In genomic region chr4:182063651-182064050, GRCh38 we compare ENCODE assay signal across 25 cellular contexts.
"Had no signal": no experiment of that assay in that cellular context is flagged by ENCODE, and none has a peak within 500 bp of the region (broad histone marks: within the 10 kb centered on the region; RNA-seq: fewer than 3 reads in every experiment).

No MANE protein-coding gene starts in this region.

- H3K36me3 Mint-ChIP-seq: activated naive CD8-positive, alpha-beta T cell had no signal

- H3K9me3 ChIP-seq: adrenal gland, ascending aorta, thyroid gland, upper lobe of right lung had no signal

- FAIRE-seq: colon had no signal

- H3K4me1 ChIP-seq: ascending aorta, thyroid gland, upper lobe of right lung had no signal

- H3K27me3 Mint-ChIP-seq: activated B cell treated with CpG ODN at 0.5 μM for 24 hours; activated CD4-positive, alpha-beta T cell treated with anti-CD3 and anti-CD28 coated beads for 36 hours; activated naive CD8-positive, alpha-beta T cell; activated T-cell treated with anti-CD3 and anti-CD28 coated beads, Interleukin-2, amount 50 U/mL, for 24 hours; activated T-helper 17 cell treated with anti-CD3 and anti-CD28 coated beads, Interleukin-2, amount 50 U/mL, for 72 hours; progenitor cell of endocrine pancreas had no signal

- H3K27me3 ChIP-seq: adrenal gland, ascending aorta, thyroid gland, upper lobe of right lung had no signal

- H3K4me1 Mint-ChIP-seq: activated B cell treated with CpG ODN at 0.5 μM for 24 hours; activated CD4-positive, alpha-beta T cell treated with anti-CD3 and anti-CD28 coated beads for 36 hours; activated T-helper 17 cell treated with anti-CD3 and anti-CD28 coated beads, Interleukin-2, amount 50 U/mL, for 72 hours had no signal

- H3K27ac ChIP-seq: adrenal gland, ascending aorta, thyroid gland, upper lobe of right lung had no signal

- H3K4me3 Mint-ChIP-seq: activated B cell treated with CpG ODN at 0.5 μM for 24 hours; activated CD4-positive, alpha-beta T cell treated with anti-CD3 and anti-CD28 coated beads for 36 hours; activated naive CD8-positive, alpha-beta T cell; activated T-cell treated with anti-CD3 and anti-CD28 coated beads, Interleukin-2, amount 50 U/mL, for 24 hours; activated T-helper 17 cell treated with anti-CD3 and anti-CD28 coated beads, Interleukin-2, amount 50 U/mL, for 72 hours; neural crest cell had no signal

- H3K4me3 ChIP-seq: adrenal gland, ascending aorta, thyroid gland, upper lobe of right lung had no signal

- H3K27ac Mint-ChIP-seq: activated B cell treated with CpG ODN at 0.5 μM for 24 hours; activated CD4-positive, alpha-beta T cell treated with anti-CD3 and anti-CD28 coated beads for 36 hours; activated naive CD8-positive, alpha-beta T cell; activated T-cell treated with anti-CD3 and anti-CD28 coated beads, Interleukin-2, amount 50 U/mL, for 24 hours; activated T-helper 17 cell treated with anti-CD3 and anti-CD28 coated beads, Interleukin-2, amount 50 U/mL, for 72 hours; progenitor cell of endocrine pancreas had no signal

- H3K36me3 ChIP-seq: adrenal gland, ascending aorta, thyroid gland, upper lobe of right lung had no signal

- DNase-seq: activated B cell treated with CpG ODN at 0.5 μM for 24 hours; activated CD4-positive, alpha-beta T cell treated with anti-CD3 and anti-CD28 coated beads for 36 hours; activated CD4-positive, alpha-beta T cell treated with anti-CD3 and anti-CD28 coated beads, Interleukin-2, amount 50 U/mL, for 4 hours; activated CD8-positive, alpha-beta memory T cell treated with anti-CD3 and anti-CD28 coated beads for 24 hours; activated CD8-positive, alpha-beta memory T cell treated with anti-CD3 and anti-CD28 coated beads, Interleukin-2, amount 50 U/mL, for 4 hours; activated T-cell treated with anti-CD3 and anti-CD28 coated beads, Interleukin-2, amount 50 U/mL, for 24 hours; adrenal gland; central memory CD4-positive, alpha-beta T cell; effector memory CD4-positive, alpha-beta T cell; left ventricle myocardium superior; occipital lobe; retina; stimulated activated CD4-positive, alpha-beta T cell treated with anti-CD3 and anti-CD28 coated beads, Interleukin-12 subunit alpha, Interleukin-12 subunit beta, amount 100 ng/mL, for 4 hours; stimulated activated CD4-positive, alpha-beta T cell treated with anti-CD3 and anti-CD28 coated beads, Interleukin-4, amount 100 ng/mL, for 4 hours; stimulated activated naive CD8-positive, alpha-beta T cell treated with anti-CD3 and anti-CD28 coated beads, Interleukin-15, Interleukin-2, amounts not matched to agents 100 U/mL and 50 U/mL, for 24 hours; substantia nigra; T1000; thyroid gland; upper lobe of right lung had no signal

- H3K9me3 Mint-ChIP-seq: activated T-helper 17 cell treated with anti-CD3 and anti-CD28 coated beads, Interleukin-2, amount 50 U/mL, for 72 hours had no signal

- ATAC-seq: activated CD4-positive, alpha-beta T cell treated with anti-CD3 and anti-CD28 coated beads for 36 hours; activated T-helper 17 cell treated with anti-CD3 and anti-CD28 coated beads, Interleukin-2, amount 50 U/mL, for 72 hours; left ventricle myocardium superior; stimulated activated naive CD8-positive, alpha-beta T cell treated with anti-CD3 and anti-CD28 coated beads, Interleukin-15, Interleukin-2, amounts not matched to agents 100 U/mL and 50 U/mL, for 24 hours; upper lobe of right lung had no signal
